Comparison of ENCODE assay signal across 1 cellular context in the genomic region with DNA sequence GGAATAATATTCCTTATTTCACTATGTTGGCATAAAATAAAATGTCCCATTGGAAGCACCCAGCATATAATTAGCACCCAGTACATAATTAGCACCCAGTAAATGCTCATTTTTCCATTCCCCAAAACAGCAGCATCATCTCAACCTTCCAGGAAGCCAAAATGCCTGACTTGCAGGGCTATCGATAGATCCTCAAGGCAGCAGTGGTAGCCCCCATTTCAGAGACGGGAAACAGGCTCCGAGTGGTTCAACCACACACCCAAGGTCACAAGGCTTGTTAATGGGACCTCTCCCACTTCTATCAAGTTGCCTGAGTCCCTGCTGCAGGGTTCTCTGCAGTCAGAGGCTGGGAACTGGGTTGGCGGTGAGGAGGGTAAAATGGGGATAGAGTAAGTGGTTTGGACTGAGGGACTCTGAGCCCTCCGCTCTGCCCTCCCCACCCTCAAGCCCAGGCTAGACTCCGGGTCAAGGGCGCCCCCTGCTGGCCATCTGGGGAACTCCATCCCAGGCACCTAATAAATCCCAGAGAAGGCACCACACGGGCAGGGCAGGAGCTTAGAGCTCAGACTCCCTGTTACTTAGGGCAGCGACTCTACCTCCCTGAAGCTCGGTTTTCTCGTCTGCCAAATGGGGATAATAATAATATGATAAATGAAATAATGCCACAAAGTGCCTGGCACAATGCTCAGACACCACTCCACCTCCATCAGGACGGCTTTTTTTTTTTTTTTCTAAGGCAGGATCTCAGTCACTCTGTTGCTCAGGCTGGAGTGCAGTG.
TF ChIP-seq lines count a peak whose summit lies in the region.

No MANE protein-coding gene starts in this region.

TF ChIP-seq in neural cell, 6 proteins besides CTCF, POLR2A, EP300 and RAD21 (continued from another document):
- TF ChIP-seq, protein P1, sequence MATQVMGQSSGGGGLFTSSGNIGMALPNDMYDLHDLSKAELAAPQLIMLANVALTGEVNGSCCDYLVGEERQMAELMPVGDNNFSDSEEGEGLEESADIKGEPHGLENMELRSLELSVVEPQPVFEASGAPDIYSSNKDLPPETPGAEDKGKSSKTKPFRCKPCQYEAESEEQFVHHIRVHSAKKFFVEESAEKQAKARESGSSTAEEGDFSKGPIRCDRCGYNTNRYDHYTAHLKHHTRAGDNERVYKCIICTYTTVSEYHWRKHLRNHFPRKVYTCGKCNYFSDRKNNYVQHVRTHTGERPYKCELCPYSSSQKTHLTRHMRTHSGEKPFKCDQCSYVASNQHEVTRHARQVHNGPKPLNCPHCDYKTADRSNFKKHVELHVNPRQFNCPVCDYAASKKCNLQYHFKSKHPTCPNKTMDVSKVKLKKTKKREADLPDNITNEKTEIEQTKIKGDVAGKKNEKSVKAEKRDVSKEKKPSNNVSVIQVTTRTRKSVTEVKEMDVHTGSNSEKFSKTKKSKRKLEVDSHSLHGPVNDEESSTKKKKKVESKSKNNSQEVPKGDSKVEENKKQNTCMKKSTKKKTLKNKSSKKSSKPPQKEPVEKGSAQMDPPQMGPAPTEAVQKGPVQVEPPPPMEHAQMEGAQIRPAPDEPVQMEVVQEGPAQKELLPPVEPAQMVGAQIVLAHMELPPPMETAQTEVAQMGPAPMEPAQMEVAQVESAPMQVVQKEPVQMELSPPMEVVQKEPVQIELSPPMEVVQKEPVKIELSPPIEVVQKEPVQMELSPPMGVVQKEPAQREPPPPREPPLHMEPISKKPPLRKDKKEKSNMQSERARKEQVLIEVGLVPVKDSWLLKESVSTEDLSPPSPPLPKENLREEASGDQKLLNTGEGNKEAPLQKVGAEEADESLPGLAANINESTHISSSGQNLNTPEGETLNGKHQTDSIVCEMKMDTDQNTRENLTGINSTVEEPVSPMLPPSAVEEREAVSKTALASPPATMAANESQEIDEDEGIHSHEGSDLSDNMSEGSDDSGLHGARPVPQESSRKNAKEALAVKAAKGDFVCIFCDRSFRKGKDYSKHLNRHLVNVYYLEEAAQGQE (IDR thresholded peaks at IDR 0.05; ENCODE audit: borderline replicate concordance), result no peak
- TF ChIP-seq POLR2AphosphoS5 (IDR thresholded peaks at IDR 0.05) (no peak), SMC3 (conservative IDR thresholded peaks at IDR 0.05; ENCODE audit: poor library complexity) (peak; percentile 71)
